In the genomic region with DNA sequence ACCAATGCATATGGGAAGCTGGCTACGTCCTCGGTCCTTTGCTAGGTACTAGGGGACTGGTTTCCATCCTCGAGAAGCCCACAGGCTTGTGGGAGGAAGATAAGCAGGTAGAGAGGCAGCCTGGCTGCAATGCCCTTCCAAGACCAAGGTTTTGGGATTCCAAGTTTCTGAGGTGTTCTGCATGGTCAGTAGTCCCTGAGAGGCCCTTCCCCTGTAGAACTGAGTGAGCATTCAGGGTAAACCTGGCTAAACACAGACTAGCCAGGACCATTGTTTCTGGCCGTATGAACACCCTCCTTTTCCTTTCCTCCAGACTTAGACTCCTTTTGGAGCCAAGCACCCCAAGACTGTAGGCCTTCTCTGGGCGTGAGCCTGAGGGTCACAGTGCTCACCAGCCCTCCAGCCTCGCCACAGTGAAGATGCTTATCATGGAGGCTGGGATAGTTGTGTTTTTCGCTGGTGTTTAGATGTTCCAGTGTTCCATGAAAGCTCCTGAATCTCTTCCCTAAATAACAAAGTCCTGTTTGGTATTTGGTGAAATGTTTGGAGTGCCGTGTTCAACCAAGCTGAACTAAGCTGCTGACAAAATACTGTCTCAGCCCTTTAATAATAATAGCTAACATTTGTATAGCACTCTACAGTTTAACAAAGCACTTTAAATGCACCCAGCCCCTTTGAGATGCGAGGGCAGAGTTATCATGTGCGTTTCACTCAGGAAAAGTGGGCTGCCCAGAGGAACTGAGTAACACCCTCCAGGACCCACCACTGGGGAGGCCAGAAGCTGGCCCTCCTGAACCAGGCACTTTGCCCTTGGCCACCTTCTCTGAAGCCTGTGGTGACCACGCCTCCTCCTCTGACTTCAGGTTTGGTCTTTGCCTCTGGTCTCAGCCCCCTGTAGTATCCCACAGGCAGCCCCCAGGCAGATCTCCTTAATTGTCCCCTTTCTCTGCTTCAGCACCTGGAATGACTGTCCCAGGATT, we compare ENCODE assay signal across 13 cellular contexts.
A peak's percentile ranks its signal among the peaks of the same experiment; 100 is the strongest.
DNase-seq lines count a peak whose midpoint lies in the region; ATAC-seq and TF ChIP-seq lines count a peak whose summit lies in the region.
"Had no signal": no experiment of that assay in that cellular context is flagged by ENCODE, and none has a peak within 500 bp of the region (broad histone marks: within the 10 kb centered on the region; RNA-seq: fewer than 3 reads in every experiment).

No MANE protein-coding gene starts in this region.

- H3K18ac ChIP-seq in trophoblast cell (ENCODE audit: low read length) = peak overlapping the region; percentile 47

- H3K4me3 ChIP-seq in ACC112 (ENCODE audit: low read depth, low read length) (peak overlapping the region; percentile 44; the same call in 1 of the 2 replicates), MM.1S (ENCODE audit: low read length) (peak overlapping the region; percentile 18; the same call in 1 of the 2 replicates), trophoblast cell (ENCODE audit: low read depth, low read length) (no peak overlapping the region)
- H3K4me3 ChIP-seq: lower lobe of right lung had no signal

- H3K9me3 ChIP-seq in MM.1S (replicated peaks; ENCODE audit: insufficient read depth, low read length) (no peaks in the 10 kb centered on the region), trophoblast cell (ENCODE audit: insufficient read depth, low read depth, low read length) (peaks cover 4% of the 10 kb centered on the region)
- H3K9me3 ChIP-seq: lower lobe of right lung had no signal

- TF ChIP-seq CTCF in MM.1S (IDR thresholded peaks at IDR 0.05; ENCODE audit: low read length) = no peak

- no peaks in the 10 kb centered on the region for H3K27me3 ChIP-seq in ACC112 (ENCODE audit: insufficient read depth, low read length)
- H3K27me3 ChIP-seq in MM.1S (replicated peaks; ENCODE audit: insufficient read depth, low read length) = no peaks in the 10 kb centered on the region
- no peaks in the 10 kb centered on the region for H3K27me3 ChIP-seq in trophoblast cell (ENCODE audit: insufficient read depth, low read length)

- H4K12ac ChIP-seq in trophoblast cell (ENCODE audit: low read depth, low read length) = no peak overlapping the region

- H3K14ac ChIP-seq in trophoblast cell (ENCODE audit: low read length) = peak overlapping the region; percentile 95

- H3K27ac ChIP-seq in ACC112 (ENCODE audit: low read depth, low read length) (peak overlapping the region; percentile 96), MM.1S (ENCODE audit: low read length) (peak overlapping the region; percentile 98), epithelial cell of prostate (peak overlapping the region; percentile 85), trophoblast cell (ENCODE audit: low read depth, low read length) (peak overlapping the region; percentile 94)
- H3K27ac ChIP-seq: lower lobe of right lung had no signal

- H3K4me2 ChIP-seq in MM.1S (ENCODE audit: low read depth, low read length) (peak overlapping the region; percentile 80), trophoblast cell (ENCODE audit: low read length) (no peak overlapping the region)

- H3K79me2 ChIP-seq in ACC112 (ENCODE audit: control insufficient read depth, insufficient read depth, low read length, unreplicated experiment) (no peaks in the 10 kb centered on the region), MM.1S (ENCODE audit: low read length) (no peaks in the 10 kb centered on the region), trophoblast cell (ENCODE audit: control insufficient read depth, insufficient read depth, low read length, poor library complexity) (peaks cover 6% of the 10 kb centered on the region)

- peak overlapping the region; percentile 35 for H4K8ac ChIP-seq in trophoblast cell (ENCODE audit: low read depth, low read length)

- DNase-seq in MM.1S = no peak
- DNase-seq in epithelial cell of prostate (ENCODE audit: low read depth, low spot score) = no peak
- peak in 1 of 2 donors; percentile 6 for DNase-seq in trophoblast cell
- DNase-seq in cerebellar nuclear complex (lab: John Stamatoyannopoulos, UW) = no peak
- no peak for DNase-seq in NCI-H524 treated with DMSO at 0.1 percent for 48 hours (lab: John Stamatoyannopoulos, UW)
- no peak for DNase-seq in dedifferentiated amniotic fluid mesenchymal stem cell (ENCODE audit: extremely low spot score)
- DNase-seq: activated CD4-positive, alpha-beta T cell treated with anti-CD3 and anti-CD28 coated beads for 48 hours; glutamatergic neuron; lower lobe of right lung; NCI-H524; retina had no signal

- no peak overlapping the region for H3K23ac ChIP-seq in trophoblast cell (ENCODE audit: low read length)

- peak overlapping the region; percentile 98 for H2BK120ac ChIP-seq in trophoblast cell (ENCODE audit: insufficient read depth, low read length, poor library complexity)

- no peaks in the 10 kb centered on the region for H3K9me2 ChIP-seq in MM.1S (replicated peaks; ENCODE audit: insufficient read depth, low read length)

- peak overlapping the region; percentile 99 for H2BK12ac ChIP-seq in trophoblast cell (ENCODE audit: low read length)

- peak overlapping the region; percentile 99 for H4K91ac ChIP-seq in trophoblast cell (ENCODE audit: low read depth, low read length)

- H3K4ac ChIP-seq in trophoblast cell (ENCODE audit: low read depth, low read length) = peak overlapping the region; percentile 57

- H3K79me1 ChIP-seq in trophoblast cell (ENCODE audit: low read length) = peaks cover 40% of the 10 kb centered on the region

- H2BK5ac ChIP-seq in trophoblast cell (ENCODE audit: low read depth, low read length, poor library complexity) = peak overlapping the region; percentile 83

- no CpG with 5 or more reads among the region's 11 CpGs for WGBS in trophoblast cell (ENCODE audit: extremely low coverage, insufficient coverage, insufficient read length)

- H3K4me1 ChIP-seq in ACC112 (ENCODE audit: control insufficient read depth, insufficient read depth, low read length, unreplicated experiment) (peaks cover 70% of the 10 kb centered on the region), MM.1S (ENCODE audit: low read length) (peaks cover 39% of the 10 kb centered on the region), trophoblast cell (ENCODE audit: control insufficient read depth in 1 of 2, insufficient read depth in 2 of 2, low read length in 2 of 2) (peaks cover 32 to 51% of the 10 kb centered on the region in 2 experiments)

- H2AK5ac ChIP-seq in trophoblast cell (ENCODE audit: low read length) = peak overlapping the region; percentile 59

- no peaks in the 10 kb centered on the region for H3K36me3 ChIP-seq in ACC112 (ENCODE audit: insufficient read depth, low read length)
- no peaks in the 10 kb centered on the region for H3K36me3 ChIP-seq in MM.1S (replicated peaks; ENCODE audit: insufficient read depth, low read length)
- H3K36me3 ChIP-seq in trophoblast cell (ENCODE audit: control insufficient read depth in 1 of 2, insufficient read depth in 2 of 2, low read length in 2 of 2) = no peaks in the 10 kb centered on the region
- H3K36me3 ChIP-seq: lower lobe of right lung had no signal

- H3K9ac ChIP-seq in MM.1S (ENCODE audit: low read length) = peak overlapping the region; percentile 57
- no peak overlapping the region for H3K9ac ChIP-seq in trophoblast cell (ENCODE audit: low read length)

- H2AFZ ChIP-seq in ACC112 (ENCODE audit: low read length, unreplicated experiment) (no peak overlapping the region), MM.1S (ENCODE audit: low read length) (peak overlapping the region; percentile 62), trophoblast cell (ENCODE audit: insufficient read depth, low read length, poor library complexity) (peak overlapping the region; percentile 15)

- ATAC-seq in HG03097 (IDR thresholded peaks at IDR 0.05; ENCODE audit: low FRiP score, unreplicated experiment) = no peak

- no peaks in the 10 kb centered on the region for H4K20me1 ChIP-seq in MM.1S (ENCODE audit: insufficient read depth, low read length)

- H3F3A ChIP-seq in MM.1S (ENCODE audit: insufficient read depth, low read length) = peaks cover 35% of the 10 kb centered on the region
